Comparison of ENCODE assay signal across 9 cellular contexts in the genomic region with DNA sequence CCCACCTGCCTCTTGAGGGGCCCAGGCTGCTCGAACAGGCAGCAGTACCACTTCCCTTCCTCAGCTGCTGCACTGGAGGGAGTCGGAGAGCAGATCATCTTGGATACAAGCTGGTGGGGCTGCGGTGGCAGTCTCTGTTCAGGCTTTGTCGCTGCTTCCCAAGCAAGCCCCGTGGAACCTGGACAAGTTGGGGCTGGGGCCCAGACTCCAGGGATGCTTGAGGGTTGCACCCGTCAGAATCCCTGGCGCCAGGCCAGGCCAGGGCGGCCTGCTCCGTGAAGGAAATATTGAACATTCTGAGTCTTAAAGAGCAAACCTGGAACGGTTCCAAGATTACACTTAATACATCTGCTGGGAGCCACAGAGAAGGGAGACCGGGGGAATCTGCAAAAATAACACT.
A peak's percentile ranks its signal among the peaks of the same experiment; 100 is the strongest.
DNase-seq lines count a peak whose midpoint lies in the region; ATAC-seq, FAIRE-seq and TF ChIP-seq lines count a peak whose summit lies in the region.
"Had no signal": no experiment of that assay in that cellular context is flagged by ENCODE, and none has a peak within 500 bp of the region (broad histone marks: within the 10 kb centered on the region; RNA-seq: fewer than 3 reads in every experiment).

No MANE protein-coding gene starts in this region.

- H3K27ac Mint-ChIP-seq in astrocyte (ENCODE audit: unreplicated experiment): no peak overlapping the region
- no peak overlapping the region for H3K27ac Mint-ChIP-seq in Caco-2 (ENCODE audit: unreplicated experiment)
- H3K27ac Mint-ChIP-seq: T-cell had no signal

- BruUV-seq in Caco-2 (replicated peaks; lab: Mats Ljungman, UMichigan): no TSS peak

- no peaks in the 10 kb centered on the region for H3K36me3 Mint-ChIP-seq in astrocyte (ENCODE audit: low read depth, unreplicated experiment)
- no peaks in the 10 kb centered on the region for H3K36me3 Mint-ChIP-seq in Caco-2 (ENCODE audit: insufficient read depth, unreplicated experiment)
- H3K36me3 Mint-ChIP-seq: T-cell had no signal

- H3K36me3 ChIP-seq in astrocyte (ENCODE audit: insufficient read depth, low read length): no peaks in the 10 kb centered on the region
- H3K36me3 ChIP-seq in Caco-2 (ENCODE audit: control insufficient read depth, insufficient read depth, low read length): no peaks in the 10 kb centered on the region

- no peaks in the 10 kb centered on the region for H3K79me2 ChIP-seq in astrocyte (ENCODE audit: insufficient read depth, low read length)

- TF ChIP-seq CTCF in astrocyte (IDR thresholded peaks at IDR 0.05; ENCODE audit: insufficient read depth, low read depth, low read length): no peak
- no peak for TF ChIP-seq CTCF in Caco-2 (IDR thresholded peaks at IDR 0.05; ENCODE audit: insufficient read depth in 1 of 2, low read depth in 1 of 2, low read length in 1 of 2, severe bottlenecking in 1 of 2, unreplicated experiment in 1 of 2)

- H3K4me1 Mint-ChIP-seq in astrocyte (ENCODE audit: low read depth, unreplicated experiment): peaks cover 3% of the 10 kb centered on the region
- H3K4me1 Mint-ChIP-seq in Caco-2 (ENCODE audit: low read depth, unreplicated experiment): no peaks in the 10 kb centered on the region
- H3K4me1 Mint-ChIP-seq: T-cell had no signal

- FAIRE-seq in astrocyte (lab: Jason Lieb, UNC): no peak

- no peak overlapping the region for H3K27ac ChIP-seq in astrocyte (ENCODE audit: low read depth, low read length)

- intact Hi-C loops in Caco-2 (cut with micrococcal nuclease; ENCODE audit: unreplicated experiment): no loop called here

- ATAC-seq in GM21528 (IDR thresholded peaks at IDR 0.05; ENCODE audit: low FRiP score, unreplicated experiment): no peak
- no peak for ATAC-seq in HG02884 (IDR thresholded peaks at IDR 0.05; ENCODE audit: unreplicated experiment)
- ATAC-seq: T-cell had no signal

- no peak overlapping the region for H3K9ac ChIP-seq in astrocyte (ENCODE audit: low read length)

- POLR2A ChIA-PET in Caco-2 (lab: Charles Lee): no interaction called here

- peak overlapping the region; percentile 61 for H3K4me2 ChIP-seq in astrocyte (ENCODE audit: low read length)

- DNase-seq in AG08395 (ENCODE audit: low spot score): peak; percentile 10
- peak; percentile 37 for DNase-seq in LHCN-M2 (ENCODE audit: low read depth)
- DNase-seq in astrocyte (ENCODE audit: low read depth): peak; percentile 42
- peak; percentile 37 for DNase-seq in iPS-NIHi11 (ENCODE audit: low spot score)
- DNase-seq in Caco-2: no peak
- no peak for DNase-seq in stimulated activated naive CD4-positive, alpha-beta T cell (lab: John Stamatoyannopoulos, UW)
- DNase-seq: T-cell had no signal

- peak overlapping the region; percentile 19 for H2AFZ ChIP-seq in astrocyte (ENCODE audit: low read depth, low read length)

- H3K27me3 ChIP-seq in astrocyte (ENCODE audit: insufficient read depth, low read length) (peaks cover 6% of the 10 kb centered on the region), Caco-2 (replicated peaks; ENCODE audit: control insufficient read depth, insufficient read depth, low read length) (peaks cover 3% of the 10 kb centered on the region)

- no peaks in the 10 kb centered on the region for H4K20me1 ChIP-seq in astrocyte (ENCODE audit: insufficient read depth, low read length)

- H3K4me3 ChIP-seq in astrocyte (ENCODE audit: insufficient read depth, low read depth, low read length) (no peak overlapping the region), Caco-2 (ENCODE audit: low read depth, low read length) (no peak overlapping the region)

- no peaks in the 10 kb centered on the region for H3K9me3 ChIP-seq in astrocyte (ENCODE audit: insufficient read depth, low read depth, low read length)
- H3K9me3 ChIP-seq in Caco-2: no peaks in the 10 kb centered on the region

- no peaks in the 10 kb centered on the region for H3K27me3 Mint-ChIP-seq in astrocyte (ENCODE audit: low read depth, unreplicated experiment)
- peaks cover 15% of the 10 kb centered on the region for H3K27me3 Mint-ChIP-seq in Caco-2 (ENCODE audit: insufficient read depth, unreplicated experiment)

- H3K4me3 Mint-ChIP-seq in astrocyte (ENCODE audit: unreplicated experiment) (no peak overlapping the region), Caco-2 (ENCODE audit: unreplicated experiment) (no peak overlapping the region)
- H3K4me3 Mint-ChIP-seq: T-cell had no signal

- H3K4me1 ChIP-seq in astrocyte (ENCODE audit: insufficient read depth, low read length) (no peaks in the 10 kb centered on the region), Caco-2 (no peaks in the 10 kb centered on the region)

- CTCF ChIA-PET in Caco-2 (lab: Charles Lee): no interaction called here

- H3K9me3 Mint-ChIP-seq in astrocyte (ENCODE audit: unreplicated experiment) (peaks cover 2% of the 10 kb centered on the region), Caco-2 (ENCODE audit: unreplicated experiment) (no peaks in the 10 kb centered on the region)
- H3K9me3 Mint-ChIP-seq: T-cell had no signal

Comparison
In these comparisons a context has a peak if more than half of its experiments do, and no peak if none do; other contexts are left out.
1. DNase-seq: peak in AG08395 (single experiment), LHCN-M2 (single experiment), astrocyte (single experiment) and iPS-NIHi11 (single experiment); none in Caco-2 (0 of 2) and stimulated activated naive CD4-positive, alpha-beta T cell (0 of 6).